In genomic region chr9:97529363-97530076, GRCh38 we compare ENCODE assay signal across 9 cellular contexts.
A peak's percentile ranks its signal among the peaks of the same experiment; 100 is the strongest.
DNase-seq lines count a peak whose midpoint lies in the region; ATAC-seq and FAIRE-seq lines count a peak whose summit lies in the region.
"Had no signal": no experiment of that assay in that cellular context is flagged by ENCODE, and none has a peak within 500 bp of the region (broad histone marks: within the 10 kb centered on the region; RNA-seq: fewer than 3 reads in every experiment).

No MANE protein-coding gene starts in this region.

- no peaks in the 10 kb centered on the region for H3K4me1 Mint-ChIP-seq in dendritic cell treated with granulocyte-macrophage colony-stimulating factor and Interleukin-4, amounts not matched to agents 40 ng/mL and 50 ng/mL, for 4 days (ENCODE audit: low read depth)
- H3K4me1 Mint-ChIP-seq in stimulated activated naive CD8-positive, alpha-beta T cell treated with anti-CD3 and anti-CD28 coated beads, Interleukin-15, amount 100 ng/mL, for 72 hours: no peaks in the 10 kb centered on the region
- H3K4me1 Mint-ChIP-seq in effector memory CD8-positive, alpha-beta T cell (ENCODE audit: low read depth in 2 of 2): no peaks in the 10 kb centered on the region
- H3K4me1 Mint-ChIP-seq: activated naive CD4-positive, alpha-beta T cell treated with anti-CD3 and anti-CD28 coated beads, Interleukin-2, amount 50 U/mL, for 24 hours had no signal

- ATAC-seq in GM19324 (IDR thresholded peaks at IDR 0.05; ENCODE audit: low FRiP score, unreplicated experiment): peak; percentile 51
- ATAC-seq in HG03432 (IDR thresholded peaks at IDR 0.05; ENCODE audit: unreplicated experiment): peak; percentile 85
- peak; percentile 64 for ATAC-seq in stimulated activated naive CD8-positive, alpha-beta T cell treated with anti-CD3 and anti-CD28 coated beads, Interleukin-15, amount 100 ng/mL, for 72 hours
- no peak for ATAC-seq in effector memory CD8-positive, alpha-beta T cell (replicated peaks)

- intact Hi-C loops in dendritic cell treated with granulocyte-macrophage colony-stimulating factor and Interleukin-4, amounts not matched to agents 40 ng/mL and 50 ng/mL, for 4 days (cut with micrococcal nuclease): no loop called here

- no peaks in the 10 kb centered on the region for H3K27me3 Mint-ChIP-seq in dendritic cell treated with granulocyte-macrophage colony-stimulating factor and Interleukin-4, amounts not matched to agents 40 ng/mL and 50 ng/mL, for 4 days
- peaks cover 16% of the 10 kb centered on the region for H3K27me3 Mint-ChIP-seq in stimulated activated naive CD8-positive, alpha-beta T cell treated with anti-CD3 and anti-CD28 coated beads, Interleukin-15, amount 100 ng/mL, for 72 hours
- peaks cover 15 to 25% of the 10 kb centered on the region in 2 donors for H3K27me3 Mint-ChIP-seq in effector memory CD8-positive, alpha-beta T cell
- H3K27me3 Mint-ChIP-seq: activated naive CD4-positive, alpha-beta T cell treated with anti-CD3 and anti-CD28 coated beads, Interleukin-2, amount 50 U/mL, for 24 hours had no signal

- no peak for FAIRE-seq in urothelium cell line (lab: Jason Lieb, UNC)

- H3K27ac Mint-ChIP-seq in dendritic cell treated with granulocyte-macrophage colony-stimulating factor and Interleukin-4, amounts not matched to agents 40 ng/mL and 50 ng/mL, for 4 days: peak overlapping the region; percentile 29
- H3K27ac Mint-ChIP-seq in stimulated activated naive CD8-positive, alpha-beta T cell treated with anti-CD3 and anti-CD28 coated beads, Interleukin-15, amount 100 ng/mL, for 72 hours: peak overlapping the region in 1 of 2 donors; percentile 73
- H3K27ac Mint-ChIP-seq in effector memory CD8-positive, alpha-beta T cell: no peak overlapping the region
- H3K27ac Mint-ChIP-seq: activated naive CD4-positive, alpha-beta T cell treated with anti-CD3 and anti-CD28 coated beads, Interleukin-2, amount 50 U/mL, for 24 hours had no signal

- H3K9me3 Mint-ChIP-seq in dendritic cell treated with granulocyte-macrophage colony-stimulating factor and Interleukin-4, amounts not matched to agents 40 ng/mL and 50 ng/mL, for 4 days: no peaks in the 10 kb centered on the region
- H3K9me3 Mint-ChIP-seq in stimulated activated naive CD8-positive, alpha-beta T cell treated with anti-CD3 and anti-CD28 coated beads, Interleukin-15, amount 100 ng/mL, for 72 hours: no peaks in the 10 kb centered on the region
- no peaks in the 10 kb centered on the region for H3K9me3 Mint-ChIP-seq in effector memory CD8-positive, alpha-beta T cell
- H3K9me3 Mint-ChIP-seq: activated naive CD4-positive, alpha-beta T cell treated with anti-CD3 and anti-CD28 coated beads, Interleukin-2, amount 50 U/mL, for 24 hours had no signal

- DNase-seq in COLO829 (ENCODE audit: low spot score) (peak; percentile 88), AG08395 (ENCODE audit: low spot score) (no peak), urothelium cell line (ENCODE audit: low spot score) (no peak)
- DNase-seq in stimulated activated naive CD8-positive, alpha-beta T cell treated with anti-CD3 and anti-CD28 coated beads, Interleukin-15, amount 100 ng/mL, for 72 hours: no peak
- DNase-seq in effector memory CD8-positive, alpha-beta T cell: no peak

- H3K36me3 Mint-ChIP-seq in dendritic cell treated with granulocyte-macrophage colony-stimulating factor and Interleukin-4, amounts not matched to agents 40 ng/mL and 50 ng/mL, for 4 days (ENCODE audit: low read depth): no peaks in the 10 kb centered on the region
- H3K36me3 Mint-ChIP-seq in effector memory CD8-positive, alpha-beta T cell (ENCODE audit: insufficient read depth): no peaks in the 10 kb centered on the region
- H3K36me3 Mint-ChIP-seq: activated naive CD4-positive, alpha-beta T cell treated with anti-CD3 and anti-CD28 coated beads, Interleukin-2, amount 50 U/mL, for 24 hours had no signal

- no peak overlapping the region for H3K4me3 Mint-ChIP-seq in dendritic cell treated with granulocyte-macrophage colony-stimulating factor and Interleukin-4, amounts not matched to agents 40 ng/mL and 50 ng/mL, for 4 days
- no peak overlapping the region for H3K4me3 Mint-ChIP-seq in stimulated activated naive CD8-positive, alpha-beta T cell treated with anti-CD3 and anti-CD28 coated beads, Interleukin-15, amount 100 ng/mL, for 72 hours
- no peak overlapping the region for H3K4me3 Mint-ChIP-seq in effector memory CD8-positive, alpha-beta T cell
- H3K4me3 Mint-ChIP-seq: activated naive CD4-positive, alpha-beta T cell treated with anti-CD3 and anti-CD28 coated beads, Interleukin-2, amount 50 U/mL, for 24 hours had no signal
